In the genomic region with DNA sequence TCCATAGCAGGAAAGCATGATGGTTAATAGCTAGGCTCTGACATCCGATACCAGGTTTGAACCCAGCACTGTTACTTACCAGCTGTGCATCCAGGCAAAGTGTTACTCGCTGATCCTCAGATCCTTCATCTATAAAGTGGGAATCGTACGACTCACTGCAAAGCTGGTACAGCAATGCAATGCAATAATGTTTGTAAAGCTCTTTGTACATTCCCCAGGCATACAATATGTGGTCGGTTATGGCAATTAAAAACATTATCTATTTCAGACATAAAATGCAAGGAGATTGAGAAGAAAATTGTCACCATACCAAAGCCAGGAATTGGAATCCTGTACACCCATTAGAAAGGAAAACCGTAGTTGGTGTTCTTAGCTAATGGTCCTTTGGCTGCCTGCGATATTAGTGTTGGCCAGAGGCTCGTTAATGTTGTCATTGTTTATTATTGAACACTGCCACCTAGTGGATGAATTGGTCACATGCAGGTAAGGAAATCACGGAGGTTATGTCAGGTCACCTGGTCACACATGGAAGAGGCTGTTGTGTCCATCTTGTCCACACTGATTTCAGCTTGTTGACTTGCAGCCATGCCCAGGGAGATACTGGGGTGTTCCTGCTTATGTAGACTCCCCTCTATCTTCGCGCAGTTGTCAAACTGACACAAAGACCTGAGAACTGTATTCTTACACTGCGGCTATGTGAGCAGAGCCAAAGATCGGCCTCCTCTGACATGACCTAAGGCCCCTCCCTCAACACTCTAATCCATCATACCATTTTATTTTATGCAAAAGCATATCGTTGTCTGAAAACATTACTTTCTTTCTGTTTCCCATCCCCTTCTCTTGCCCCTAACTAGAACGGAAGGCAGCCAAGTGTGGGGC, we compare ENCODE assay signal across 8 cellular contexts.
DNase-seq lines count a peak whose midpoint lies in the region; ATAC-seq and TF ChIP-seq lines count a peak whose summit lies in the region.

No MANE protein-coding gene starts in this region.

- H3K36me3 ChIP-seq in A673 (ENCODE audit: insufficient read depth, low read length, poor library complexity, severe bottlenecking), result no peaks in the 10 kb centered on the region
- H3K36me3 ChIP-seq in smooth muscle cell (ENCODE audit: low read depth), result no peaks in the 10 kb centered on the region

- POLR2A ChIA-PET in A673 (lab: Charles Lee; ENCODE audit: low non-redundant PET), result no interaction called here

- H3K27ac ChIP-seq in A673 (ENCODE audit: low read depth, low read length, poor library complexity, severe bottlenecking) (no peak overlapping the region), smooth muscle cell (ENCODE audit: low read depth) (no peak overlapping the region)

- intact Hi-C loops in A673 (cut with micrococcal nuclease; ENCODE audit: unreplicated experiment), result loop anchor here (1.0 to 5.0 kb wide), 4 partner anchors 226 to 433 kb away; no protein-coding TSS in a partner anchor

- TF ChIP-seq CTCF in A673 (conservative IDR thresholded peaks at IDR 0.05; ENCODE audit: low read depth, low read length) (peak; percentile 83), astrocyte of the cerebellum (IDR thresholded peaks at IDR 0.05; ENCODE audit: low read depth, low read length, missing control alignments) (peak; percentile 71), smooth muscle cell (IDR thresholded peaks at IDR 0.05; ENCODE audit: borderline replicate concordance, insufficient read depth, poor library complexity, severe bottlenecking) (peak; percentile 86)

- in situ Hi-C loops in astrocyte of the cerebellum (cut with HindIII; ENCODE audit: low sequenced_read_pairs), result no loop called here

- 44% methylated on average over 15 of the region's 15 CpGs for WGBS in smooth muscle cell (ENCODE audit: low lambda C conversion rate)

- DNase-seq in A673 (ENCODE audit: low spot score) (peak; percentile 78), NCI-H1417 (lab: John Stamatoyannopoulos, UW) (peak; percentile 49 to 88 (median 81)), SW 1271 (lab: John Stamatoyannopoulos, UW) (peak; percentile 59 to 85), astrocyte of the cerebellum (ENCODE audit: low read depth) (peak; percentile 70), hypothalamus (lab: John Stamatoyannopoulos, UW) (peak in 30 of 51 donors; percentile 1 to 84 (median 34)), smooth muscle cell (lab: John Stamatoyannopoulos, UW; ENCODE audit: unreplicated experiment) (peak; percentile 8)

- H3K4me3 ChIP-seq in A673 (ENCODE audit: low read depth, low read length, poor library complexity, severe bottlenecking), result no peak overlapping the region
- no peak overlapping the region for H3K4me3 ChIP-seq in astrocyte of the cerebellum (ENCODE audit: low read depth, low read length)
- no peak overlapping the region for H3K4me3 ChIP-seq in smooth muscle cell

- no peaks in the 10 kb centered on the region for H3K79me2 ChIP-seq in smooth muscle cell (ENCODE audit: low read depth)

- H4K20me1 ChIP-seq in smooth muscle cell (ENCODE audit: low read depth), result no peaks in the 10 kb centered on the region

- H3K27me3 ChIP-seq in A673 (replicated peaks; ENCODE audit: insufficient read depth, low read depth, low read length, poor library complexity) (peaks cover 30% of the 10 kb centered on the region), smooth muscle cell (ENCODE audit: low read depth) (no peaks in the 10 kb centered on the region)

- CTCF ChIA-PET in A673 (lab: Charles Lee), result interaction anchor here (0.6 to 1.2 kb wide), 5 partner anchors 223 to 433 kb away, joined by 3 to 9 read pairs (median 6); no protein-coding TSS in a partner anchor

- H3K9ac ChIP-seq in smooth muscle cell (ENCODE audit: low read depth), result no peak overlapping the region

- H3K9me3 ChIP-seq in A673 (ENCODE audit: low read depth, low read length, poor library complexity, severe bottlenecking), result no peaks in the 10 kb centered on the region
- H3K9me3 ChIP-seq in smooth muscle cell (replicated peaks; ENCODE audit: low read depth), result no peaks in the 10 kb centered on the region

- ATAC-seq in GM18502 (IDR thresholded peaks at IDR 0.05; ENCODE audit: poor library complexity, unreplicated experiment) (peak; percentile 95), HG02870 (IDR thresholded peaks at IDR 0.05; ENCODE audit: unreplicated experiment) (peak; percentile 97)

- H2AFZ ChIP-seq in smooth muscle cell (ENCODE audit: low read depth), result no peak overlapping the region

- no peaks in the 10 kb centered on the region for H3F3A ChIP-seq in smooth muscle cell (ENCODE audit: low read depth)

- H3K4me1 ChIP-seq in A673 (ENCODE audit: insufficient read depth, low read length, poor library complexity, severe bottlenecking), result peaks cover 4% of the 10 kb centered on the region
- no peaks in the 10 kb centered on the region for H3K4me1 ChIP-seq in smooth muscle cell (ENCODE audit: low read depth)

- no peak overlapping the region for H3K4me2 ChIP-seq in smooth muscle cell

- BruUV-seq in A673 (replicated peaks; lab: Mats Ljungman, UMichigan), result no TSS peak

Comparison
In these comparisons a context has a peak if more than half of its experiments do, and no peak if none do; other contexts are left out.
1. DNase-seq: peak in every context shown above with its lines; median percentile 81 in NCI-H1417; 78 in A673; 72 in SW 1271; 70 in astrocyte of the cerebellum; 34 in hypothalamus; 8 in smooth muscle cell.